ENCODE assay signal across 1 cellular context in the genomic region with DNA sequence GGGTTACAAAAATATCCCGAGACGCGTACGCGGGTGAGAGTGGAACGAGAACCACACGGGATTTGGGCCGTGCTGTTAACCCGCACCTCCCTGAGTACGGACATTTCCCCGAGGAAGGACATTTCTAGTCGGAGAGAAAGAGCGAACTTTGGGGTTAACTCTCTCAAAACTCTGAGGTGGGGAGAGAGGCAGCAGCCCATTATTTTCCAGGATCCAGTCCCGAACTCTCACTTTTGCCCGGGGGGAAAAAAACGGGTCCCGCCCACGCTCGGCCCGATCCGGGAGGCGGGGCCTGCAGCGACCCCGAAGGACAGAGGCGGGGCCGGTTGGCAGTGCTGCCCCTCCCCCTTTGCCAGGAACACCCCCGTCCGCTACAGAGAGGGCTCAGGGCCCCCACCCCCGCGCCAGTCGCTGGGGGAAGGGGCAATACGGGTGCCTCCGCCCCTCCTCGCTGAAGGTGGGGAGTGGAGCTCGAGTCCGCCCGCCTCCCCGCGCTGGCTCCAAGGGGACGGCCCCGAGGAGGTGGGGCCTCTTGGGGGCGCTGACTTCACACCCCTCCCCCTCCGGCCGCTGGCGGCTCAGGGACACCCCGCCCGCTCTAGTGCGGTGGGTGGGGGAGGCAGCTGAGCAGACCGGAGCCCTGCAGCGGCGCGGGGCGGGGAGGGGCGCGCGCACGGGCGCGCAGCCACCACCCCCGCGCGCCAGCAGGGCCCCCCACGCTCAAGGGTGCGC.
TF ChIP-seq lines count a peak whose summit lies in the region.

No MANE protein-coding gene starts in this region.

TF ChIP-seq in HEK293, 187 proteins besides CTCF, POLR2A, EP300 and RAD21 (continued from another document):
- no peak for TF ChIP-seq ZNF473 (tag by site-specific recombination; IDR thresholded peaks at IDR 0.05)
- peak; percentile 96 for TF ChIP-seq PRDM10 (tag by site-specific recombination; IDR thresholded peaks at IDR 0.05)
- peak; percentile 71 for TF ChIP-seq SP7 (tag by site-specific recombination; IDR thresholded peaks at IDR 0.05)
- peak; percentile 17; the same call in 1 of the 2 replicates for TF ChIP-seq ZNF184 (tag by site-specific recombination; IDR thresholded peaks at IDR 0.05)
- TF ChIP-seq HIC1 (tag by site-specific recombination; IDR thresholded peaks at IDR 0.05) = peak; percentile 98
